25 cellular contexts compared by ENCODE assay signal in genomic region chr2:130287656-130288026, GRCh38. TPM values are rescaled to one million over a fixed set of nuclear protein-coding genes. Genes with fewer than 3 reads are reported as not detected.
DNase-seq lines count a peak whose midpoint lies in the region; ATAC-seq, FAIRE-seq and TF ChIP-seq lines count a peak whose summit lies in the region.
"Had no signal": no experiment of that assay in that cellular context is flagged by ENCODE, and none has a peak within 500 bp of the region (broad histone marks: within the 10 kb centered on the region; RNA-seq: fewer than 3 reads in every experiment).

No MANE protein-coding gene starts in this region.

- intact Hi-C loops in activated CD4-positive, alpha-beta T cell treated with anti-CD3 and anti-CD28 coated beads, Interleukin-2, amount 10 ng/mL, durations not matched to agents 24 days and 14 days (cut with micrococcal nuclease), result no loop called here
- intact Hi-C loops in kidney (cut with DNase I), result no loop called here
- intact Hi-C loops in spleen (cut with DNase I; ENCODE audit: low total_unique reads), result no loop called here

- 41 to 57% (median 46%) methylated on average over 14 of the region's 14 CpGs for whole genome bisulfite sequencing in spleen, 5 donors

- H3K9me3 ChIP-seq in kidney (ENCODE audit: control insufficient read depth in 1 of 2, low read length in 2 of 2), result no peaks in the 10 kb centered on the region
- H3K9me3 ChIP-seq in spleen, result no peaks in the 10 kb centered on the region
- H3K9me3 ChIP-seq: A549; BE2C; BLaER1 treated with 17β-estradiol and CSF1 and Interleukin-3, amounts not matched to agents 10 nM and 100 nM had no signal

- TF ChIP-seq CTCF in kidney (IDR thresholded peaks at IDR 0.05; ENCODE audit: borderline replicate concordance, extremely low read depth, insufficient read depth) (no peak), spleen (IDR thresholded peaks at IDR 0.05 in 8 of 11, conservative IDR thresholded peaks at IDR 0.05 in 3 of 11) (no peak)

- H3K36me3 ChIP-seq in kidney (ENCODE audit: control insufficient read depth in 1 of 2, insufficient read depth in 2 of 2, low read length in 2 of 2) (no peaks in the 10 kb centered on the region), spleen (no peaks in the 10 kb centered on the region)
- H3K36me3 ChIP-seq: BE2C; BLaER1 treated with 17β-estradiol and CSF1 and Interleukin-3, amounts not matched to agents 10 nM and 100 nM had no signal

- ATAC-seq in GM19467 (IDR thresholded peaks at IDR 0.05; ENCODE audit: unreplicated experiment), result no peak
- ATAC-seq: A549, GM12878 had no signal

- no peak overlapping the region for H3K4me3 Mint-ChIP-seq in activated CD4-positive, alpha-beta T cell treated with anti-CD3 and anti-CD28 coated beads, Interleukin-2, amount 10 ng/mL, durations not matched to agents 24 days and 14 days
- H3K4me3 Mint-ChIP-seq: CD14-positive monocyte; CD4-positive, alpha-beta T cell; CD8-positive, alpha-beta memory T cell had no signal

- H3K4me3 ChIP-seq in kidney (ENCODE audit: low read length in 2 of 2) (no peak overlapping the region), spleen (no peak overlapping the region)
- H3K4me3 ChIP-seq: A549; BLaER1 treated with 17β-estradiol and CSF1 and Interleukin-3, amounts not matched to agents 10 nM and 100 nM; GM12878 had no signal

- no peaks in the 10 kb centered on the region for H3K4me1 Mint-ChIP-seq in activated CD4-positive, alpha-beta T cell treated with anti-CD3 and anti-CD28 coated beads, Interleukin-2, amount 10 ng/mL, durations not matched to agents 24 days and 14 days
- H3K4me1 Mint-ChIP-seq: CD14-positive monocyte; CD8-positive, alpha-beta memory T cell had no signal

- H3K36me3 Mint-ChIP-seq in activated CD4-positive, alpha-beta T cell treated with anti-CD3 and anti-CD28 coated beads, Interleukin-2, amount 10 ng/mL, durations not matched to agents 24 days and 14 days (ENCODE audit: low read depth), result no peaks in the 10 kb centered on the region
- H3K36me3 Mint-ChIP-seq: CD14-positive monocyte; CD8-positive, alpha-beta memory T cell had no signal

- no peak overlapping the region for H3K9ac ChIP-seq in kidney (ENCODE audit: low read length in 2 of 2)
- H3K9ac ChIP-seq: BLaER1 treated with 17β-estradiol and CSF1 and Interleukin-3, amounts not matched to agents 10 nM and 100 nM had no signal

- H3K27me3 ChIP-seq in spleen (replicated peaks in 1 of 7), result peaks cover 0 to 20% (median 0%) of the 10 kb centered on the region in 7 donors
- H3K27me3 ChIP-seq: BE2C; BLaER1 treated with 17β-estradiol and CSF1 and Interleukin-3, amounts not matched to agents 10 nM and 100 nM had no signal

- peaks cover 1% of the 10 kb centered on the region for H3K27me3 Mint-ChIP-seq in activated CD4-positive, alpha-beta T cell treated with anti-CD3 and anti-CD28 coated beads, Interleukin-2, amount 10 ng/mL, durations not matched to agents 24 days and 14 days

- no peak for FAIRE-seq in kidney (lab: Jason Lieb, UNC)
- FAIRE-seq: A549, D721Med, GM12878, GM19239, H54 had no signal

- no peak overlapping the region for H3K27ac Mint-ChIP-seq in activated CD4-positive, alpha-beta T cell treated with anti-CD3 and anti-CD28 coated beads, Interleukin-2, amount 10 ng/mL, durations not matched to agents 24 days and 14 days
- H3K27ac Mint-ChIP-seq: CD4-positive, alpha-beta T cell; CD8-positive, alpha-beta memory T cell had no signal

- H3K27ac ChIP-seq in kidney (ENCODE audit: low read depth in 2 of 2, low read length in 2 of 2) (no peak overlapping the region), spleen (no peak overlapping the region)
- H3K27ac ChIP-seq: A549; BLaER1 treated with 17β-estradiol and CSF1 and Interleukin-3, amounts not matched to agents 10 nM and 100 nM had no signal

- DNase-seq in activated CD4-positive, alpha-beta T cell treated with anti-CD3 and anti-CD28 coated beads, Interleukin-2, amount 10 ng/mL, durations not matched to agents 24 days and 14 days, result peak; percentile 15
- no peak for DNase-seq in activated CD4-positive, alpha-beta T cell treated with anti-CD3 and anti-CD28 coated beads for 4 hours
- DNase-seq in kidney (peak; percentile 28), spleen (peak; percentile 44)
- DNase-seq in stimulated activated CD4-positive, alpha-beta T cell treated with anti-CD3 and anti-CD28 coated beads, Interleukin-2, amount 100 ng/mL, for 24 hours, result no peak
- DNase-seq: 8988T; ACHN; AML-193; BE2C; CD4-positive, alpha-beta T cell; CD8-positive, alpha-beta memory T cell; DMS 273 treated with DMSO at 0.1 percent for 48 hours; DMS79; EL; GDM1; GOT3; HCEC 1CT had no signal

- no peaks in the 10 kb centered on the region for H3K4me1 ChIP-seq in kidney (ENCODE audit: control insufficient read depth in 1 of 2, insufficient read depth in 1 of 2, low read depth in 1 of 2, low read length in 2 of 2)
- H3K4me1 ChIP-seq in spleen, result no peaks in the 10 kb centered on the region
- H3K4me1 ChIP-seq: A549, BE2C had no signal

- TF ChIP-seq POLR2A in spleen (IDR thresholded peaks at IDR 0.05), result no peak

- H3K9me3 Mint-ChIP-seq in activated CD4-positive, alpha-beta T cell treated with anti-CD3 and anti-CD28 coated beads, Interleukin-2, amount 10 ng/mL, durations not matched to agents 24 days and 14 days, result no peaks in the 10 kb centered on the region
- H3K9me3 Mint-ChIP-seq: CD4-positive, alpha-beta T cell; CD8-positive, alpha-beta memory T cell had no signal

RNA-seq across cellular contexts. Expression of gene IMP4, which starts 55.1 kb away (rescaled TPM):
- total RNA-seq in activated CD4-positive, alpha-beta T cell treated with anti-CD3 and anti-CD28 coated beads, Interleukin-2, amount 10 ng/mL, durations not matched to agents 24 days and 14 days, result 177 and 178 TPM in 2 replicates
- total RNA-seq in kidney (60.1 TPM), spleen (10 to 100 TPM; 50.2 to 82.0 (median 63.4) TPM)
- polyA plus RNA-seq in kidney (ENCODE audit: insufficient read depth, low read depth, low replicate concordance) (59.7 TPM), spleen (10 to 100 TPM; 77.4 to 85.0 (median 82.5) TPM)

Comparison
In these comparisons a context has a peak if more than half of its experiments do, and no peak if none do; other contexts are left out.
1. DNase-seq: peak in activated CD4-positive, alpha-beta T cell treated with anti-CD3 and anti-CD28 coated beads, Interleukin-2, amount 10 ng/mL, durations not matched to agents 24 days and 14 days (single experiment), kidney (single experiment) and spleen (single experiment); none in activated CD4-positive, alpha-beta T cell treated with anti-CD3 and anti-CD28 coated beads for 4 hours (0 of 2) and stimulated activated CD4-positive, alpha-beta T cell treated with anti-CD3 and anti-CD28 coated beads, Interleukin-2, amount 100 ng/mL, for 24 hours (0 of 2).